Comparison of ENCODE assay signal across 16 cellular contexts in genomic region chr17:60315650-60316049, GRCh38.
DNase-seq lines count a peak whose midpoint lies in the region; ATAC-seq and TF ChIP-seq lines count a peak whose summit lies in the region.
"Had no signal": no experiment of that assay in that cellular context is flagged by ENCODE, and none has a peak within 500 bp of the region (broad histone marks: within the 10 kb centered on the region; RNA-seq: fewer than 3 reads in every experiment).

No MANE protein-coding gene starts in this region.

- H3K4me3 Mint-ChIP-seq in CD14-positive monocyte: no peak overlapping the region
- H3K4me3 Mint-ChIP-seq: brain; CD8-positive, alpha-beta T cell; nephron had no signal

- peak; percentile 20 for TF ChIP-seq CTCF in CD14-positive monocyte (IDR thresholded peaks at IDR 0.05)
- peak; percentile 67 for TF ChIP-seq CTCF in PC-3 (conservative IDR thresholded peaks at IDR 0.05; ENCODE audit: low read depth, low read length)
- TF ChIP-seq CTCF in fibroblast of villous mesenchyme (IDR thresholded peaks at IDR 0.05; ENCODE audit: insufficient read depth, low read depth, low read length): peak; percentile 16
- TF ChIP-seq CTCF in GM13977 (IDR thresholded peaks at IDR 0.05; ENCODE audit: extremely low read depth, insufficient read depth, missing control alignments): no peak

- peak; percentile 78 for ATAC-seq in PC-3
- ATAC-seq: CD8-positive, alpha-beta T cell; heart right ventricle; left cardiac atrium had no signal

- BruUV-seq in PC-3 (replicated peaks; lab: Mats Ljungman, UMichigan): no TSS peak

- DNase-seq in CD14-positive monocyte (ENCODE audit: low spot score) (no peak), HEK293T (ENCODE audit: extremely low spot score) (peak; percentile 13), PC-3 (peak; percentile 39), fibroblast of villous mesenchyme (ENCODE audit: low read depth) (no peak), GM13977 (ENCODE audit: low spot score) (no peak), G401 (ENCODE audit: low spot score) (no peak), midbrain (lab: John Stamatoyannopoulos, UW) (no peak)
- no peak for DNase-seq in stimulated activated CD4-positive, alpha-beta T cell treated with anti-CD3 and anti-CD28 coated beads, Interleukin-4, amount 100 ng/mL, for 4 hours
- DNase-seq: activated effector memory CD4-positive, alpha-beta T cell treated with anti-CD3 and anti-CD28 coated beads, Interleukin-2, amount 50 U/mL, for 16 hours; CD8-positive, alpha-beta T cell; heart right ventricle; left cardiac atrium; NCI-H2171 treated with DMSO at 0.1 percent for 48 hours had no signal

- H3K36me3 ChIP-seq in PC-3 (ENCODE audit: low read depth, low read length): no peaks in the 10 kb centered on the region
- H3K36me3 ChIP-seq: heart right ventricle, thoracic aorta had no signal

- H3K79me2 ChIP-seq in PC-3 (ENCODE audit: low read length): peaks cover 24% of the 10 kb centered on the region

- H3K4me3 ChIP-seq in PC-3 (ENCODE audit: low read length) (no peak overlapping the region), fibroblast of villous mesenchyme (ENCODE audit: low read depth, low read length) (no peak overlapping the region)
- H3K4me3 ChIP-seq: heart right ventricle, thoracic aorta had no signal

- peak overlapping the region in 1 of 7 donors; percentile 4 for H3K27ac Mint-ChIP-seq in CD14-positive monocyte
- H3K27ac Mint-ChIP-seq: brain; CD8-positive, alpha-beta T cell; nephron had no signal

- H2AFZ ChIP-seq in PC-3 (ENCODE audit: low read length): no peak overlapping the region

- H3K36me3 Mint-ChIP-seq in CD14-positive monocyte: peaks cover 5 to 13% of the 10 kb centered on the region in 2 donors

- POLR2A ChIA-PET in HEK293T (lab: Yijun Ruan, JAX) (no interaction called here), PC-3 (lab: Charles Lee; ENCODE audit: unreplicated experiment) (no interaction called here)

- no peaks in the 10 kb centered on the region for H3K9me2 ChIP-seq in PC-3 (replicated peaks; ENCODE audit: low read length)

- H3K4me2 ChIP-seq in PC-3 (ENCODE audit: low read length): no peak overlapping the region

- H3K4me1 ChIP-seq in PC-3 (ENCODE audit: insufficient read depth, low read length): no peaks in the 10 kb centered on the region

- no peaks in the 10 kb centered on the region for H3K9me3 Mint-ChIP-seq in CD14-positive monocyte
- H3K9me3 Mint-ChIP-seq: CD8-positive, alpha-beta T cell; nephron had no signal

- no peaks in the 10 kb centered on the region for H3F3A ChIP-seq in PC-3 (ENCODE audit: low read length, unreplicated experiment)

- CTCF ChIA-PET in HEK293T (lab: Yijun Ruan, JAX): no interaction called here
- CTCF ChIA-PET in PC-3 (lab: Charles Lee): no interaction called here

- no peak overlapping the region for H3K9ac ChIP-seq in PC-3 (ENCODE audit: low read length)

- peaks cover 0 to 2% (median 0%) of the 10 kb centered on the region in 3 donors for H3K27me3 Mint-ChIP-seq in CD14-positive monocyte (ENCODE audit: low read depth in 3 of 3)
- H3K27me3 Mint-ChIP-seq: brain had no signal

- H3K27ac ChIP-seq in PC-3 (ENCODE audit: low read length): no peak overlapping the region
- H3K27ac ChIP-seq: heart right ventricle, thoracic aorta had no signal

- no peaks in the 10 kb centered on the region for H4K20me1 ChIP-seq in PC-3 (ENCODE audit: low read length)

- H3K9me3 ChIP-seq in PC-3 (ENCODE audit: low read length): no peaks in the 10 kb centered on the region
- H3K9me3 ChIP-seq: heart right ventricle, thoracic aorta had no signal

- in situ Hi-C loops in GM13977 (cut with MboI; ENCODE audit: low pct_unique_long_range_greater_than_20kb, low sequenced_read_pairs, unreplicated experiment) (no loop called here), G401 (cut with HindIII; ENCODE audit: low sequenced_read_pairs) (no loop called here)

- H3K27me3 ChIP-seq in PC-3 (ENCODE audit: low read length): no peaks in the 10 kb centered on the region
- H3K27me3 ChIP-seq: heart right ventricle had no signal

- intact Hi-C loops in CD14-positive monocyte (cut with micrococcal nuclease): loop anchor here in 1 of 2 donors (10.0 kb wide), 1 partner anchor 59 kb away; no protein-coding TSS in a partner anchor
- intact Hi-C loops in PC-3 (cut with micrococcal nuclease): loop anchor here (1.0 kb wide), 1 partner anchor 121 kb away; no protein-coding TSS in a partner anchor

- H3K4me1 Mint-ChIP-seq in CD14-positive monocyte: peaks cover 22% of the 10 kb centered on the region
- H3K4me1 Mint-ChIP-seq: brain, nephron had no signal

TF ChIP-seq in HEK293T, 16 proteins besides CTCF, POLR2A, EP300 and RAD21:
- no peak for TF ChIP-seq SUZ12 (IDR thresholded peaks at IDR 0.05)
- TF ChIP-seq PKNOX1 (IDR thresholded peaks at IDR 0.05): no peak
TF ChIP-seq in HEK293T: peak in this region for 0.

Comparison
In these comparisons a context has a peak if more than half of its experiments do, and no peak if none do; other contexts are left out.
1. DNase-seq: peak in HEK293T (single experiment) and PC-3 (single experiment); none in CD14-positive monocyte (single experiment), fibroblast of villous mesenchyme (single experiment), stimulated activated CD4-positive, alpha-beta T cell treated with anti-CD3 and anti-CD28 coated beads, Interleukin-4, amount 100 ng/mL, for 4 hours (0 of 2), GM13977 (single experiment), G401 (single experiment) and midbrain (single experiment).